In the genomic region with DNA sequence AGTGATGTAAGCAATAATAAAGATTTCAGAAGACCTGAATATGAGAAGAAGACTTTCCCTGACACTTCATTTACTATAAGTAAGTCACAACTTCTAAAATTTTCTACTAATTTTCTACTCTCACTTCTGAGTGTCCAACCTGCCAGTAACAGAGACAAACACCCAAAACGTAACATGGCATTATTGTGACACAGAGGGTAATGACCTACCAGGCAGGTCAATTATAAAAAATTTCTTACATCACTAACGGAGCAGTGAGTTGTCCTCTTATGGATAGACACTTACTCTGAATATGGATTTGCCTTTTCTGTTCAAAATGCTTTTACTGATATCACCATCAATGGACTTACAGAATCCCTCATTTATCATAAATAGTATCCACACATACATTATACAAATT, we compare ENCODE assay signal across 20 cellular contexts.
"Had no signal": no experiment of that assay in that cellular context is flagged by ENCODE, and none has a peak within 500 bp of the region (broad histone marks: within the 10 kb centered on the region; RNA-seq: fewer than 3 reads in every experiment).

No MANE protein-coding gene starts in this region.

- H3K27me3 ChIP-seq: esophagus muscularis mucosa, foreskin keratinocyte, gastroesophageal sphincter, heart left ventricle, hepatocyte had no signal

- FAIRE-seq: frontal cortex, islet of Langerhans, keratinocyte had no signal

- H3K4me3 ChIP-seq: coronary artery, dorsolateral prefrontal cortex, esophagus muscularis mucosa, gastroesophageal sphincter, heart left ventricle, hepatocyte, left ventricle myocardium inferior, lower lobe of right lung, mucosa of descending colon had no signal

- H3K27ac ChIP-seq: coronary artery, dorsolateral prefrontal cortex, esophagus muscularis mucosa, foreskin keratinocyte, gastroesophageal sphincter, heart left ventricle, hepatocyte, left ventricle myocardium inferior, lower lobe of right lung had no signal

- H3K9me3 ChIP-seq: esophagus muscularis mucosa, gastroesophageal sphincter, heart left ventricle, left ventricle myocardium inferior, lower lobe of right lung, mucosa of descending colon had no signal

- H3K4me2 ChIP-seq: hepatocyte had no signal

- H3K36me3 ChIP-seq: esophagus muscularis mucosa, gastroesophageal sphincter, heart left ventricle, left ventricle myocardium inferior, lower lobe of right lung had no signal

- DNase-seq: dermis blood vessel endothelial cell; dorsolateral prefrontal cortex; effector CD4-positive, alpha-beta T cell; effector memory CD4-positive, alpha-beta T cell; foreskin keratinocyte; heart left ventricle; hypothalamus; left cardiac atrium; left ventricle myocardium inferior; lower lobe of right lung; mesenchymal stem cell; mucosa of descending colon; naive B cell had no signal

- H3K79me2 ChIP-seq: hepatocyte had no signal

- ATAC-seq: foreskin keratinocyte, gastroesophageal sphincter, heart left ventricle, left cardiac atrium, lower lobe of right lung, mucosa of descending colon had no signal

- H3K4me1 ChIP-seq: esophagus muscularis mucosa, foreskin keratinocyte, gastroesophageal sphincter, heart left ventricle, left ventricle myocardium inferior, lower lobe of right lung had no signal

- H2AFZ ChIP-seq: hepatocyte had no signal
